20 cellular contexts compared by ENCODE assay signal in the genomic region with DNA sequence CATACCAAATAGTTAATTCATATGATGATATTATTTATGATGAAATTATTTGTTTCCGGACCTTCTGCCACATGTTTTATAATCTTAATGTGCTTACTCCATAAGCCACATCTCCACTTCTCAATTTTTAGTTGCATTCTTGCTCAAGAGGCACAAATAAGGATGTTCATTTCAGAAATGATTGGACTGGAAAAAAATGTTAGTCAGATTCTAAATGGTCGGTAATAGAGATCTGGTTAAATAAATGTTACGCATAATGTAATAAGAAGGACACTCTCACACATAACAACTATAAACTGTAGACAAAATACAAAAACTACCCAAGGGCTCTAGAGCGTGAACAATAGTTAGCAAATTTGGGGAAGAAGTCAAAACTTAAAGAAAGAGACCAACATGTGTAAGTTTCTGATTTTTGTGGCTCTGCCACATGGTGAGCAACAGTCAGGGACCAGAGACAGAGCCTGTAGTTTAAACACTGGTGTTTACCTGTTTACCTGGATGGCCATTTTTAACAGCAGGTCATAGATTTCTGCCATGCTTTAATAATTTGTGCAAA.
DNase-seq lines count a peak whose midpoint lies in the region; ATAC-seq and TF ChIP-seq lines count a peak whose summit lies in the region.
"Had no signal": no experiment of that assay in that cellular context is flagged by ENCODE, and none has a peak within 500 bp of the region (broad histone marks: within the 10 kb centered on the region; RNA-seq: fewer than 3 reads in every experiment).

No MANE protein-coding gene starts in this region.

- no peak overlapping the region for H3K4me3 ChIP-seq in lower lobe of right lung
- H3K4me3 ChIP-seq: Peyer's patch, SK-N-MC had no signal

- H3K9me3 Mint-ChIP-seq in stimulated activated naive B cell treated with anti-CD40 and anti-IgM and Interleukin-4, amounts not matched to agents 10 μg/mL and 1 μg/mL and 100 μg/mL, for 72 hours = no peaks in the 10 kb centered on the region
- H3K9me3 Mint-ChIP-seq: CD4-positive, alpha-beta memory T cell had no signal

- no peaks in the 10 kb centered on the region for H3K9me3 ChIP-seq in lower lobe of right lung
- H3K9me3 ChIP-seq: BE2C, Peyer's patch had no signal

- no peak for TF ChIP-seq CTCF in lower lobe of right lung (IDR thresholded peaks at IDR 0.05)

- H3K36me3 Mint-ChIP-seq in stimulated activated naive B cell treated with anti-CD40 and anti-IgM and Interleukin-4, amounts not matched to agents 10 μg/mL and 1 μg/mL and 100 μg/mL, for 72 hours = no peaks in the 10 kb centered on the region
- H3K36me3 Mint-ChIP-seq: CD4-positive, alpha-beta memory T cell had no signal

- H3K27ac Mint-ChIP-seq in stimulated activated naive B cell treated with anti-CD40 and anti-IgM and Interleukin-4, amounts not matched to agents 10 μg/mL and 1 μg/mL and 100 μg/mL, for 72 hours = no peak overlapping the region
- H3K27ac Mint-ChIP-seq: CD4-positive, alpha-beta memory T cell had no signal

- no peak overlapping the region for H3K27ac ChIP-seq in lower lobe of right lung
- H3K27ac ChIP-seq: 22Rv1, Peyer's patch, SK-N-MC had no signal

- H3K36me3 ChIP-seq in lower lobe of right lung = no peaks in the 10 kb centered on the region
- H3K36me3 ChIP-seq: BE2C, Peyer's patch had no signal

- peak overlapping the region in 1 of 2 donors; percentile 41 for H3K4me3 Mint-ChIP-seq in stimulated activated naive B cell treated with anti-CD40 and anti-IgM and Interleukin-4, amounts not matched to agents 10 μg/mL and 1 μg/mL and 100 μg/mL, for 72 hours
- H3K4me3 Mint-ChIP-seq: CD4-positive, alpha-beta memory T cell had no signal

- DNase-seq in SIG-M5 treated with dmso at 0.1 percent for 504 hours (lab: John Stamatoyannopoulos, UW; ENCODE audit: unreplicated experiment) = peak; percentile 5
- DNase-seq in SIG-M5 (lab: John Stamatoyannopoulos, UW) = no peak
- DNase-seq in NOMO-1 treated with dmso at 0.1 percent for 144 hours (lab: John Stamatoyannopoulos, UW; ENCODE audit: unreplicated experiment) = peak; percentile 53
- DNase-seq in lower lobe of right lung = no peak
- no peak for DNase-seq in stimulated activated naive B cell treated with anti-CD40 and anti-IgM and Interleukin-4, amounts not matched to agents 10 μg/mL and 1 μg/mL and 100 μg/mL, for 72 hours
- DNase-seq in EL = no peak
- no peak for DNase-seq in stimulated activated CD4-positive, alpha-beta T cell treated with anti-CD3 and anti-CD28 coated beads, Interleukin-2, amount 100 ng/mL, for 48 hours
- DNase-seq: BE2C; CD4-positive, alpha-beta memory T cell; DMS153; NCI-H1417; NCI-H187; NCI-H2227 treated with DMSO at 0.1 percent for 48 hours; NCI-H524; NCI-H82; Peyer's patch had no signal

- peaks cover 12% of the 10 kb centered on the region for H3K4me1 ChIP-seq in lower lobe of right lung
- H3K4me1 ChIP-seq: BE2C, Peyer's patch had no signal

- ATAC-seq in lower lobe of right lung (peak; percentile 25 to 35), HG02840 (IDR thresholded peaks at IDR 0.05; ENCODE audit: low FRiP score, unreplicated experiment) (no peak)
- ATAC-seq in stimulated activated naive B cell treated with anti-CD40 and anti-IgM and Interleukin-4, amounts not matched to agents 10 μg/mL and 1 μg/mL and 100 μg/mL, for 72 hours (replicated peaks) = peak; percentile 92
- ATAC-seq: Right ventricle myocardium inferior had no signal

- no peaks in the 10 kb centered on the region for H3K27me3 Mint-ChIP-seq in stimulated activated naive B cell treated with anti-CD40 and anti-IgM and Interleukin-4, amounts not matched to agents 10 μg/mL and 1 μg/mL and 100 μg/mL, for 72 hours

- H3K27me3 ChIP-seq in lower lobe of right lung (ENCODE audit: low read depth) = no peaks in the 10 kb centered on the region
- H3K27me3 ChIP-seq: BE2C, Peyer's patch had no signal

- peaks cover 4 to 29% of the 10 kb centered on the region in 2 donors for H3K4me1 Mint-ChIP-seq in stimulated activated naive B cell treated with anti-CD40 and anti-IgM and Interleukin-4, amounts not matched to agents 10 μg/mL and 1 μg/mL and 100 μg/mL, for 72 hours
- H3K4me1 Mint-ChIP-seq: CD4-positive, alpha-beta memory T cell had no signal

- intact Hi-C loops in lower lobe of right lung (cut with DNase I) = no loop called here

Comparison
In these comparisons a context has a peak if more than half of its experiments do, and no peak if none do; other contexts are left out.
1. DNase-seq: peak in SIG-M5 treated with dmso at 0.1 percent for 504 hours (single experiment) and NOMO-1 treated with dmso at 0.1 percent for 144 hours (single experiment); none in SIG-M5 (single experiment), lower lobe of right lung (single experiment), stimulated activated naive B cell treated with anti-CD40 and anti-IgM and Interleukin-4, amounts not matched to agents 10 μg/mL and 1 μg/mL and 100 μg/mL, for 72 hours (single experiment), EL (single experiment) and stimulated activated CD4-positive, alpha-beta T cell treated with anti-CD3 and anti-CD28 coated beads, Interleukin-2, amount 100 ng/mL, for 48 hours (0 of 2).